ENCODE assay signal across 10 cellular contexts in genomic region chr9:34993502-34994428, GRCh38. TPM values are rescaled to one million over a fixed set of nuclear protein-coding genes. Genes with fewer than 3 reads are reported as not detected.
DNase-seq lines count a peak whose midpoint lies in the region; ATAC-seq, FAIRE-seq and TF ChIP-seq lines count a peak whose summit lies in the region.
"Had no signal": no experiment of that assay in that cellular context is flagged by ENCODE, and none has a peak within 500 bp of the region (broad histone marks: within the 10 kb centered on the region; RNA-seq: fewer than 3 reads in every experiment).

No MANE protein-coding gene starts in this region.

- no peak for TF ChIP-seq CTCF in RWPE2 (IDR thresholded peaks at IDR 0.05; ENCODE audit: poor library complexity, severe bottlenecking)
- no peak for TF ChIP-seq CTCF in osteoblast (IDR thresholded peaks at IDR 0.05; ENCODE audit: extremely low read depth, low read depth, low read length)

- H3K9me3 ChIP-seq in RWPE2 (ENCODE audit: severe bottlenecking) (no peaks in the 10 kb centered on the region), osteoblast (ENCODE audit: low read depth, low read length) (no peaks in the 10 kb centered on the region)

- no peak for TF ChIP-seq POLR2A in GM12892 (IDR thresholded peaks at IDR 0.05; ENCODE audit: low read depth, low read length)

- peaks cover 2% of the 10 kb centered on the region for H4K20me1 ChIP-seq in osteoblast (ENCODE audit: insufficient read depth, low read length)

- H3K27me3 ChIP-seq in RWPE2 (ENCODE audit: insufficient read depth, poor library complexity, severe bottlenecking), result no peaks in the 10 kb centered on the region
- H3K27me3 ChIP-seq in osteoblast (ENCODE audit: insufficient read depth, low read length), result no peaks in the 10 kb centered on the region

- H3K4me1 ChIP-seq in RWPE2 (ENCODE audit: insufficient read depth, poor library complexity, severe bottlenecking), result peaks cover 43% of the 10 kb centered on the region
- peaks cover 61% of the 10 kb centered on the region for H3K4me1 ChIP-seq in osteoblast (ENCODE audit: insufficient read depth, low read length)

- H3K4me3 ChIP-seq in RWPE2 (ENCODE audit: severe bottlenecking) (no peak overlapping the region), osteoblast (ENCODE audit: insufficient read depth, low read length) (no peak overlapping the region)

- ATAC-seq in RWPE2 (ENCODE audit: low read depth) (no peak), HG02759 (IDR thresholded peaks at IDR 0.05; ENCODE audit: unreplicated experiment) (no peak), HG02798 (IDR thresholded peaks at IDR 0.05; ENCODE audit: poor library complexity, unreplicated experiment) (no peak)

- H3K36me3 ChIP-seq in RWPE2 (ENCODE audit: low read depth), result peaks cover 13% of the 10 kb centered on the region
- H3K36me3 ChIP-seq in osteoblast (ENCODE audit: insufficient read depth, low read length), result peaks cover 21% of the 10 kb centered on the region

- peak; percentile 94 for FAIRE-seq in GM12892 (lab: Jason Lieb, UNC)

- peak overlapping the region; percentile 39 for H2AFZ ChIP-seq in osteoblast (ENCODE audit: low read length)

- H3K4me2 ChIP-seq in osteoblast (ENCODE audit: insufficient read depth, low read length), result no peak overlapping the region

- peak overlapping the region; percentile 83 for H3K27ac ChIP-seq in RWPE2 (ENCODE audit: poor library complexity, severe bottlenecking)
- peak overlapping the region; percentile 80 for H3K27ac ChIP-seq in osteoblast (ENCODE audit: low read depth, low read length)

- H3K79me2 ChIP-seq in osteoblast (ENCODE audit: insufficient read depth, low read length), result peaks cover 12% of the 10 kb centered on the region

- DNase-seq in GM12892 (ENCODE audit: insufficient read length) (no peak), RWPE2 (ENCODE audit: low spot score) (peak; percentile 34), fibroblast of peridontal ligament (ENCODE audit: extremely low read depth) (peak; percentile 87), osteoblast (ENCODE audit: insufficient read length, low spot score, missing footprints) (peak; percentile 86), OCI-M2 (lab: John Stamatoyannopoulos, UW; ENCODE audit: unreplicated experiment) (no peak), HPDE6-E6E7 (ENCODE audit: extremely low spot score) (no peak)

RNA-seq across cellular contexts. Expression of gene DNAJB5, which starts 4.2 kb away (rescaled TPM):
- polyA plus RNA-seq in GM12892 (2012; ENCODE audit: missing spikeins), result 11.9 TPM
- 12.7 and 16.5 TPM in 2 replicates for total RNA-seq in osteoblast

RNA-seq across cellular contexts. Expression of gene PHF24, which starts 35.7 kb away (rescaled TPM):
- polyA plus RNA-seq in GM12892 (2012; ENCODE audit: missing spikeins), result 0.47 TPM
- under 0.01 TPM in 1 of 2 replicates, not detected in the other for total RNA-seq in osteoblast
- total RNA-seq: NCI-H460, pulmonary artery endothelial cell had no signal

Comparison
In these comparisons a context has a peak if more than half of its experiments do, and no peak if none do; other contexts are left out.
1. DNase-seq: peak in RWPE2 (single experiment), fibroblast of peridontal ligament (single experiment) and osteoblast (single experiment); none in GM12892 (single experiment), OCI-M2 (single experiment) and HPDE6-E6E7 (single experiment).